Comparison of ENCODE assay signal across 14 cellular contexts in genomic region chr2:168661404-168661869, GRCh38.
DNase-seq lines count a peak whose midpoint lies in the region; ATAC-seq and TF ChIP-seq lines count a peak whose summit lies in the region.
"Had no signal": no experiment of that assay in that cellular context is flagged by ENCODE, and none has a peak within 500 bp of the region (broad histone marks: within the 10 kb centered on the region; RNA-seq: fewer than 3 reads in every experiment).

No MANE protein-coding gene starts in this region.

- peaks cover 32% of the 10 kb centered on the region for H3K4me1 ChIP-seq in GM23338 (ENCODE audit: insufficient read depth)
- H3K4me1 ChIP-seq: BLaER1 had no signal

- H3F3A ChIP-seq in GM23338 (replicated peaks; ENCODE audit: low read depth), result no peaks in the 10 kb centered on the region

- DNase-seq in GM23338 (ENCODE audit: low spot score) (peak; percentile 75), NCI-H1436 (lab: John Stamatoyannopoulos, UW) (peak; percentile 23), mesothelial cell of epicardium (ENCODE audit: low spot score in 2 of 2, unreplicated experiment in 2 of 2) (no peak), glomerular visceral epithelial cell (ENCODE audit: extremely low spot score) (no peak), DMS79 (lab: John Stamatoyannopoulos, UW) (no peak), NCI-H1048 (lab: John Stamatoyannopoulos, UW) (no peak)
- DNase-seq: activated effector memory CD4-positive, alpha-beta T cell treated with Interleukin-2 at 50 U/mL for 16 hours; cortex of kidney; KG1; NCI-H2029 treated with DMSO at 0.1 percent for 48 hours had no signal

- no peak overlapping the region for H2AFZ ChIP-seq in GM23338

- H3K79me2 ChIP-seq in GM23338 (replicated peaks; ENCODE audit: insufficient read depth), result no peaks in the 10 kb centered on the region

- no peaks in the 10 kb centered on the region for H3K27me3 ChIP-seq in GM23338 (ENCODE audit: insufficient read depth)
- H3K27me3 ChIP-seq: BLaER1 had no signal

- H3K4me2 ChIP-seq in GM23338, result peak overlapping the region; percentile 44; the same call in 1 of the 2 replicates
- H3K4me2 ChIP-seq: BLaER1 had no signal

- ATAC-seq in GM23338, result peak; percentile 85
- no peak for ATAC-seq in GM21528 (IDR thresholded peaks at IDR 0.05; ENCODE audit: low FRiP score, unreplicated experiment)

- no peaks in the 10 kb centered on the region for H3K27me3 Mint-ChIP-seq in GM23338 (ENCODE audit: insufficient read depth, low read depth, poor library complexity)
- no peaks in the 10 kb centered on the region for H3K27me3 Mint-ChIP-seq in mesothelial cell of epicardium (ENCODE audit: low read depth)
- H3K27me3 Mint-ChIP-seq: stimulated activated naive CD8-positive, alpha-beta T cell treated with anti-CD3 and anti-CD28 coated beads, Interleukin-15, Interleukin-2, amounts not matched to agents 100 ng/mL and 50 ng/mL, for 24 hours had no signal

- peaks cover 7% of the 10 kb centered on the region; the same call in 1 of the 2 replicates for H4K20me1 ChIP-seq in GM23338 (replicated peaks; ENCODE audit: insufficient read depth)
- H4K20me1 ChIP-seq: BLaER1 had no signal

- H3K9me2 ChIP-seq in GM23338 (ENCODE audit: insufficient read depth), result no peaks in the 10 kb centered on the region

- H3K4me3 ChIP-seq in GM23338, result no peak overlapping the region
- H3K4me3 ChIP-seq: BLaER1 had no signal

- TF ChIP-seq CTCF in GM23338 (conservative IDR thresholded peaks at IDR 0.05; ENCODE audit: low read depth in 2 of 2), result no peak
- no peak for TF ChIP-seq CTCF in VCaP (conservative IDR thresholded peaks at IDR 0.05)
- TF ChIP-seq CTCF in mesothelial cell of epicardium (IDR thresholded peaks at IDR 0.05; ENCODE audit: unreplicated experiment), result no peak

- H3K27ac ChIP-seq in GM23338 (ENCODE audit: low read depth), result no peak overlapping the region
- H3K27ac ChIP-seq in VCaP, result peak overlapping the region; percentile 57
- H3K27ac ChIP-seq: BLaER1 had no signal

- no peaks in the 10 kb centered on the region for H3K36me3 ChIP-seq in GM23338 (ENCODE audit: insufficient read depth)

- H3K9me3 Mint-ChIP-seq in GM23338 (no peaks in the 10 kb centered on the region; the same call in 2 of the 3 replicates), mesothelial cell of epicardium (no peaks in the 10 kb centered on the region)
- H3K9me3 Mint-ChIP-seq: stimulated activated naive CD8-positive, alpha-beta T cell treated with anti-CD3 and anti-CD28 coated beads, Interleukin-15, Interleukin-2, amounts not matched to agents 100 ng/mL and 50 ng/mL, for 24 hours had no signal

- H3K4me3 Mint-ChIP-seq in GM23338, result no peak overlapping the region; the same call in 2 of the 3 replicates
- no peak overlapping the region for H3K4me3 Mint-ChIP-seq in mesothelial cell of epicardium
- H3K4me3 Mint-ChIP-seq: stimulated activated naive CD8-positive, alpha-beta T cell treated with anti-CD3 and anti-CD28 coated beads, Interleukin-15, Interleukin-2, amounts not matched to agents 100 ng/mL and 50 ng/mL, for 24 hours had no signal

- H3K4me1 Mint-ChIP-seq in GM23338 (peaks cover 34% of the 10 kb centered on the region), mesothelial cell of epicardium (peaks cover 49% of the 10 kb centered on the region)

- H3K36me3 Mint-ChIP-seq in GM23338 (ENCODE audit: low read depth), result 0 out of 3 replicates have a peak, but pooled peaks cover 3% of the 10 kb centered on the region
- peaks cover 13% of the 10 kb centered on the region for H3K36me3 Mint-ChIP-seq in mesothelial cell of epicardium

- H3K27ac Mint-ChIP-seq in GM23338 (no peak overlapping the region), mesothelial cell of epicardium (peak overlapping the region; percentile 88)
- H3K27ac Mint-ChIP-seq: stimulated activated naive CD8-positive, alpha-beta T cell treated with anti-CD3 and anti-CD28 coated beads, Interleukin-15, Interleukin-2, amounts not matched to agents 100 ng/mL and 50 ng/mL, for 24 hours had no signal

TF ChIP-seq in GM23338, 12 proteins besides CTCF, POLR2A, EP300 and RAD21 (continues in another document):
- TF ChIP-seq ZNF331 (CRISPR knock-in tag; IDR thresholded peaks at IDR 0.05; ENCODE audit: low read depth) (no peak), NANOG (IDR thresholded peaks at IDR 0.05; ENCODE audit: borderline replicate concordance) (no peak), STAT1 (IDR thresholded peaks at IDR 0.05; ENCODE audit: unreplicated experiment) (no peak), REST (IDR thresholded peaks at IDR 0.05; ENCODE audit: unreplicated experiment) (no peak), ZNF462 (CRISPR knock-in tag; IDR thresholded peaks at IDR 0.05) (no peak), CREB1 (CRISPR knock-in tag; IDR thresholded peaks at IDR 0.05; ENCODE audit: low read depth) (no peak)

Comparison
In these comparisons a context has a peak if more than half of its experiments do, and no peak if none do; other contexts are left out.
1. DNase-seq: peak in GM23338 (single experiment) and NCI-H1436 (single experiment); none in mesothelial cell of epicardium (0 of 2), glomerular visceral epithelial cell (single experiment), DMS79 (single experiment) and NCI-H1048 (single experiment).